8 cellular contexts compared by ENCODE assay signal in the genomic region with DNA sequence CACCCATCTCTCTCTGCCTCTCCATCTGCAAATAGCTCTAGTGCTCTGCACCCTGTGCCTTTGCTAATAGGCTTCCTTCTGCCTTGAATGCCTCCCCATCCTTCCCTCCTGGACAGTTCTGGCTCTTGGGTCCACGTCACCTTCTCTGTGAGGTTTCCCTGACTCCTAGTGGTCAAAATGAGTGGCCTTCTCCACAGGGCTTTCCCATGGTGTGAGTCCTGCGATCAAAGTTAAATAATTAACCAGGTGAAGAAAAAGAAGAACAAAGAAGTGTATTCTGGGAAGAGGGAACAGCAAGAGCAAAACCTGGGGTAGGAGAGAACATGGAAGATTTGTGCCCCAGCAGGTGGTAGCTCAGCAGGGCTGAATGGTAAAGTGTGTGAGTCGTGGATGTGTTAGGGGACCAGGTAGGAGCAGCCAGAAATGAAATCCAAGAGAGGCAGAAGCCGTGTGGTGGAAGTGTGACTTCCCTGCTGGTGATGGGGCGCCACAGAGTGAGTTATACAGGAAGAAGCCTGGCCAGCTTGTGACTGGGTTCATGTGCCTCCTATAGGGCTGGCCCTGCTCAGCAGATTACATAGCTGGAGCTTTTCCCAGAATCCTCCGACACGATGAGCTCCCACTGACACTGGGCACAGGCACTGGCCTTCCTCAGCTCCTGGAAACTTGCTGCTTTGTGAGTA.
DNase-seq lines count a peak whose midpoint lies in the region; ATAC-seq lines count a peak whose summit lies in the region.

No MANE protein-coding gene starts in this region.

- ATAC-seq in HG02970 (IDR thresholded peaks at IDR 0.05; ENCODE audit: low FRiP score, unreplicated experiment), result no peak

- peak overlapping the region; percentile 48 for H3K27ac ChIP-seq in epithelial cell of prostate

- DNase-seq in DMS53 (lab: John Stamatoyannopoulos, UW) (peak; percentile 79), NCI-H446 (lab: John Stamatoyannopoulos, UW) (peak; percentile 67 to 88), epithelial cell of prostate (ENCODE audit: low read depth, low spot score) (no peak), myocyte (ENCODE audit: low read depth) (peak; percentile 4), NCI-H1417 (lab: John Stamatoyannopoulos, UW) (no peak), AG20443 (ENCODE audit: low spot score) (no peak)
- DNase-seq in stimulated activated CD4-positive, alpha-beta T cell treated with anti-CD3 and anti-CD28 coated beads, Interleukin-12 subunit alpha, Interleukin-12 subunit beta, amount 100 ng/mL, for 4 hours, result no peak

Comparison
In these comparisons a context has a peak if more than half of its experiments do, and no peak if none do; other contexts are left out.
1. DNase-seq: peak in DMS53 (single experiment), NCI-H446 (2 of 2) and myocyte (single experiment); none in epithelial cell of prostate (single experiment), NCI-H1417 (0 of 3), AG20443 (single experiment) and stimulated activated CD4-positive, alpha-beta T cell treated with anti-CD3 and anti-CD28 coated beads, Interleukin-12 subunit alpha, Interleukin-12 subunit beta, amount 100 ng/mL, for 4 hours (single experiment).